1 cellular context compared by ENCODE assay signal in the genomic region with DNA sequence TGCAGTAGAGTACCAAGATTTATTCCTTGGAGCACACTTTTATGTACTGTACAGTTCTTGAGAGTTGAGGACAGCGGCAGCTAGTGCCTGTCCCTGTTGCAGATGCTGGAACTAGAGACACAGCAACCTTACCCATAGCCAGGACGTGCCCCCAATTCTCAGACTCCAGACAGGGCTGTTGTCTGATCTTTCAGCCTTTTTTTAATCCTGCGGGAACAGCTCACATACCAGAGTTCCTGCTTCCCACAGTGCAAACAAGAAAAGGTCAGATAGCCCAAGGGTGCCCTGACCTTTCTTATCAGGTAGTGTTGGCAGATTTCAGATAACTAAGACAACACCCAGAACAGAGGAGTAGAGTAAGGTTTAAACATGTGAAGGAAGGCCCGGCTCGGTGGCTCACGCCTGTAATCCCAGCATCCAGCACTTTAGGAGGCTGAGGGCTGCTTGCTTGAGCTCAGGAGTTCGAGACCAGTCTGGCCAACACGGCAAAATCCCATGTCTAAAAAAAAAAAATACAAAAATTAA.
TF ChIP-seq lines count a peak whose summit lies in the region.

No MANE protein-coding gene starts in this region.

TF ChIP-seq in GM12878, 131 proteins besides CTCF, POLR2A, EP300 and RAD21 (continued from another document):
- TF ChIP-seq, protein P1, sequence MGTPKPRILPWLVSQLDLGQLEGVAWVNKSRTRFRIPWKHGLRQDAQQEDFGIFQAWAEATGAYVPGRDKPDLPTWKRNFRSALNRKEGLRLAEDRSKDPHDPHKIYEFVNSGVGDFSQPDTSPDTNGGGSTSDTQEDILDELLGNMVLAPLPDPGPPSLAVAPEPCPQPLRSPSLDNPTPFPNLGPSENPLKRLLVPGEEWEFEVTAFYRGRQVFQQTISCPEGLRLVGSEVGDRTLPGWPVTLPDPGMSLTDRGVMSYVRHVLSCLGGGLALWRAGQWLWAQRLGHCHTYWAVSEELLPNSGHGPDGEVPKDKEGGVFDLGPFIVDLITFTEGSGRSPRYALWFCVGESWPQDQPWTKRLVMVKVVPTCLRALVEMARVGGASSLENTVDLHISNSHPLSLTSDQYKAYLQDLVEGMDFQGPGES (IDR thresholded peaks at IDR 0.05): no peak
